20 cellular contexts compared by ENCODE assay signal in the genomic region with DNA sequence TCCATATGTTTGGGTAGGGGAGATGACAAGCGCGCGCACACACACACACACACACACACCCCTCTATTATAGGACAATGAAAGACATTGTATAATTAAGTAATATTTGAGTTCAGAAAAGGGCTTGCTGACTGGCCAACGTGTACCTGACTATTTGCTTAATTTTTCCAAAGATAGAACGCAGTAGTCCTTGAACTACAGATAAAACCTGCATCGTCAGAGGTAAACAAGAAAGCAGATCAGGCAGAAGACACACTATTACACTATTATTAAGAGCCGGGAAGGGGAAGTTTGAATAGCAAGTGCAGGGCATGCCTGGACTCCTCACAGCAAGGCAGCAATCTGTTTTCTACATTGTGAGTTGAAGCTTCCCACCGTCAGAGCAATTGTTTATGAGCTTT.
DNase-seq lines count a peak whose midpoint lies in the region; ATAC-seq, FAIRE-seq and TF ChIP-seq lines count a peak whose summit lies in the region.
"Had no signal": no experiment of that assay in that cellular context is flagged by ENCODE, and none has a peak within 500 bp of the region (broad histone marks: within the 10 kb centered on the region; RNA-seq: fewer than 3 reads in every experiment).

No MANE protein-coding gene starts in this region.

- no peaks in the 10 kb centered on the region for H3K79me2 ChIP-seq in H1 (ENCODE audit: control insufficient read depth in 1 of 2, insufficient read depth in 2 of 2, low read length in 2 of 2)

- no peak overlapping the region for H2BK5ac ChIP-seq in H1 (ENCODE audit: low read depth, low read length)

- POLR2A ChIA-PET in H1 (lab: Charles Lee; ENCODE audit: partially characterized antibody), result no interaction called here

- H3K36me3 ChIP-seq in H1 (ENCODE audit: control insufficient read depth in 2 of 4, insufficient read depth in 4 of 4, low read length in 3 of 4), result no peaks in the 10 kb centered on the region
- H3K36me3 ChIP-seq: MG63 had no signal

- no peak for ATAC-seq in activated CD8-positive, alpha-beta memory T cell treated with anti-CD3 and anti-CD28 coated beads, Interleukin-2, amount 10 ng/mL, durations not matched to agents 7 days and 5 days
- no peak for ATAC-seq in GM21723 (IDR thresholded peaks at IDR 0.05; ENCODE audit: unreplicated experiment)

- peaks cover 23% of the 10 kb centered on the region for H3K9me3 Mint-ChIP-seq in activated CD8-positive, alpha-beta memory T cell treated with anti-CD3 and anti-CD28 coated beads, Interleukin-2, amount 10 ng/mL, durations not matched to agents 7 days and 5 days (ENCODE audit: low read depth)

- no peak overlapping the region for H3K9ac ChIP-seq in H1 (replicated peaks in 1 of 4; ENCODE audit: extremely low read depth in 1 of 4, low read depth in 3 of 4, low read length in 3 of 4)
- H3K9ac ChIP-seq: KMS-11 had no signal

- CTCF ChIA-PET in H1 (lab: Charles Lee; ENCODE audit: partially characterized antibody), result no interaction called here
- CTCF ChIA-PET in activated CD8-positive, alpha-beta memory T cell treated with anti-CD3 and anti-CD28 coated beads, Interleukin-2, amount 10 ng/mL, durations not matched to agents 7 days and 5 days (lab: Charles Lee), result no interaction called here

- H2BK120ac ChIP-seq in H1 (replicated peaks; ENCODE audit: low read depth, low read length), result peak overlapping the region; percentile 28

- no peak overlapping the region for H2BK15ac ChIP-seq in H1 (ENCODE audit: low read length)

- TF ChIP-seq CTCF in H1 (IDR thresholded peaks at IDR 0.05; ENCODE audit: control extremely low read depth in 1 of 3, insufficient read depth in 1 of 3, low read depth in 1 of 3, low read length in 3 of 3) (no peak), coronary artery (IDR thresholded peaks at IDR 0.05) (no peak)

- H3K27me3 ChIP-seq in H1 (replicated peaks in 1 of 4; ENCODE audit: control insufficient read depth in 3 of 4, extremely low read depth in 1 of 4, insufficient read depth in 3 of 4, low read length in 3 of 4), result no peaks in the 10 kb centered on the region
- H3K27me3 ChIP-seq: MG63 had no signal

- TF ChIP-seq EP300 in H1 (IDR thresholded peaks at IDR 0.05; ENCODE audit: borderline replicate concordance in 1 of 2, low read depth in 2 of 2, low read length in 2 of 2), result no peak

- H3K4ac ChIP-seq in H1 (replicated peaks; ENCODE audit: insufficient read length, low read depth, low read length), result no peak overlapping the region

- H2BK20ac ChIP-seq in H1 (ENCODE audit: low read length), result no peak overlapping the region

- no peaks in the 10 kb centered on the region for H3K9me3 ChIP-seq in H1 (ENCODE audit: insufficient read depth in 2 of 2, low read depth in 1 of 2, low read length in 1 of 2)
- H3K9me3 ChIP-seq: Caco-2, MG63 had no signal

- H3K4me3 ChIP-seq in H1 (ENCODE audit: extremely low read depth in 1 of 4, insufficient read depth in 2 of 4, low read depth in 3 of 4, low read length in 4 of 4), result no peak overlapping the region
- no peak overlapping the region for H3K4me3 ChIP-seq in coronary artery
- H3K4me3 ChIP-seq: MG63, PC-9 had no signal

- H3K4me1 Mint-ChIP-seq in activated CD8-positive, alpha-beta memory T cell treated with anti-CD3 and anti-CD28 coated beads, Interleukin-2, amount 10 ng/mL, durations not matched to agents 7 days and 5 days, result no peaks in the 10 kb centered on the region

- no peak overlapping the region for H3K4me3 Mint-ChIP-seq in activated CD8-positive, alpha-beta memory T cell treated with anti-CD3 and anti-CD28 coated beads, Interleukin-2, amount 10 ng/mL, durations not matched to agents 7 days and 5 days

- no peak overlapping the region for H4K8ac ChIP-seq in H1 (ENCODE audit: extremely low read depth, insufficient read depth, low read length)

- no peak for FAIRE-seq in H1 (lab: Jason Lieb, UNC)
- FAIRE-seq: A204.1, GM19239 had no signal

- H3K79me1 ChIP-seq in H1 (ENCODE audit: low read depth, low read length), result no peaks in the 10 kb centered on the region

- H4K20me1 ChIP-seq in H1 (replicated peaks in 1 of 2; ENCODE audit: control insufficient read depth in 1 of 2, insufficient read depth in 2 of 2, low read length in 2 of 2), result no peaks in the 10 kb centered on the region

- no peak overlapping the region for H2BK12ac ChIP-seq in H1 (ENCODE audit: low read depth, low read length)

- peak overlapping the region; percentile 42; the same call in 1 of the 2 replicates for H2AFZ ChIP-seq in H1 (ENCODE audit: low read length)
- H2AFZ ChIP-seq: PC-9 had no signal

- no peak overlapping the region for H3K27ac ChIP-seq in H1 (ENCODE audit: low read depth, low read length)
- H3K27ac ChIP-seq in coronary artery, result no peak overlapping the region
- H3K27ac ChIP-seq: HL-60, KMS-11, PC-9 had no signal

- no peak overlapping the region for H3K14ac ChIP-seq in H1 (ENCODE audit: insufficient read length)

- no peak overlapping the region for H2AK5ac ChIP-seq in H1 (ENCODE audit: low read depth, low read length)

- peaks cover 1% of the 10 kb centered on the region; the same call in 1 of the 2 replicates for H3K23me2 ChIP-seq in H1 (ENCODE audit: low read depth, low read length)

- H4K91ac ChIP-seq in H1 (replicated peaks; ENCODE audit: insufficient read length, low read length), result no peak overlapping the region

- H4K5ac ChIP-seq in H1 (ENCODE audit: insufficient read length, low read depth, low read length), result no peak overlapping the region

- no peak overlapping the region for H3K23ac ChIP-seq in H1 (ENCODE audit: insufficient read length)

- peak overlapping the region; percentile 17 to 32; a peak in 1 of 4 replicates for H3K4me2 ChIP-seq in H1 (ENCODE audit: insufficient read depth in 1 of 2, low read depth in 2 of 2, low read length in 2 of 2)
- H3K4me2 ChIP-seq: KMS-11, PC-9 had no signal

- H3K36me3 Mint-ChIP-seq in activated CD8-positive, alpha-beta memory T cell treated with anti-CD3 and anti-CD28 coated beads, Interleukin-2, amount 10 ng/mL, durations not matched to agents 7 days and 5 days, result no peaks in the 10 kb centered on the region

- TF ChIP-seq RAD21 in H1 (IDR thresholded peaks at IDR 0.05 in 1 of 2, conservative IDR thresholded peaks at IDR 0.05 in 1 of 2; ENCODE audit: low read depth in 2 of 2, low read length in 2 of 2), result no peak

- no peak overlapping the region for H3K56ac ChIP-seq in H1 (replicated peaks; ENCODE audit: insufficient read length, low read depth, low read length)

- 77% methylated on average over 8 of the region's 8 CpGs; no CpG with 5 or more reads in 1 of the 2 experiments for WGBS in H1 (ENCODE audit: extremely low coverage in 1 of 2, insufficient coverage in 1 of 2, insufficient read length in 1 of 2, insufficient replicate concordance in 2 of 2, low coverage in 1 of 2, low lambda C conversion rate in 2 of 2, missing lambda C conversion rate in 1 of 2), 2 experiments

- H3K18ac ChIP-seq in H1 (ENCODE audit: extremely low read depth, low read length), result no peak overlapping the region

- no peak overlapping the region for H3K27ac Mint-ChIP-seq in activated CD8-positive, alpha-beta memory T cell treated with anti-CD3 and anti-CD28 coated beads, Interleukin-2, amount 10 ng/mL, durations not matched to agents 7 days and 5 days

- peak; percentile 14 for DNase-seq in NCI-H345 (lab: John Stamatoyannopoulos, UW)
- no peak for DNase-seq in NCI-H345 treated with DMSO at 0.1 percent for 48 hours (lab: John Stamatoyannopoulos, UW; ENCODE audit: unreplicated experiment)
- DNase-seq in NCI-H2227 (lab: John Stamatoyannopoulos, UW; ENCODE audit: unreplicated experiment), result peak; percentile 67
- no peak for DNase-seq in H1 (ENCODE audit: low read depth in 1 of 2, low spot score in 2 of 2)
- DNase-seq in activated CD8-positive, alpha-beta memory T cell treated with anti-CD3 and anti-CD28 coated beads, Interleukin-2, amount 10 ng/mL, durations not matched to agents 7 days and 5 days, result no peak
- no peak for DNase-seq in coronary artery (ENCODE audit: low spot score)
- DNase-seq in stimulated activated CD4-positive, alpha-beta T cell treated with anti-CD3 and anti-CD28 coated beads, Interleukin-2, amount 100 ng/mL, for 24 hours, result no peak
- DNase-seq: C1 segment of cervical spinal cord, Caco-2, DND-41, GF-D8, MG63, NCI-H1092 treated with DMSO at 0.1 percent for 48 hours, NCI-H526 treated with DMSO at 0.1 percent for 48 hours, PC-9 had no signal

- H3K27me3 Mint-ChIP-seq in activated CD8-positive, alpha-beta memory T cell treated with anti-CD3 and anti-CD28 coated beads, Interleukin-2, amount 10 ng/mL, durations not matched to agents 7 days and 5 days, result no peaks in the 10 kb centered on the region

- no peak for TF ChIP-seq POLR2A in H1 (IDR thresholded peaks at IDR 0.05; ENCODE audit: control extremely low read depth in 1 of 2, low read depth in 2 of 2, low read length in 2 of 2)

- H3K4me1 ChIP-seq in H1 (replicated peaks in 1 of 4; ENCODE audit: control insufficient read depth in 3 of 4, insufficient read depth in 4 of 4, low read length in 3 of 4), result peaks cover 2 to 6% (median 4%) of the 10 kb centered on the region in 4 experiments; a peak in 5 of 7 replicates
- H3K4me1 ChIP-seq: Caco-2 had no signal

TF ChIP-seq in H1, 55 proteins besides CTCF, POLR2A, EP300 and RAD21 (continues in another document):
- TF ChIP-seq, protein P1, sequence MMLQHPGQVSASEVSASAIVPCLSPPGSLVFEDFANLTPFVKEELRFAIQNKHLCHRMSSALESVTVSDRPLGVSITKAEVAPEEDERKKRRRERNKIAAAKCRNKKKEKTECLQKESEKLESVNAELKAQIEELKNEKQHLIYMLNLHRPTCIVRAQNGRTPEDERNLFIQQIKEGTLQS (IDR thresholded peaks at IDR 0.05; ENCODE audit: insufficient read depth, low read depth, low read length), result no peak
- TF ChIP-seq SP2 (IDR thresholded peaks at IDR 0.05; ENCODE audit: low read length) (no peak), SIN3A (conservative IDR thresholded peaks at IDR 0.05 in 1 of 2, IDR thresholded peaks at IDR 0.05 in 1 of 2; ENCODE audit: low read depth in 1 of 2, low read length in 2 of 2) (no peak), BACH1 (IDR thresholded peaks at IDR 0.05; ENCODE audit: low read length) (no peak), YY1 (IDR thresholded peaks at IDR 0.05; ENCODE audit: low read depth, low read length) (no peak), JUND (IDR thresholded peaks at IDR 0.05; ENCODE audit: low read length) (no peak), HDAC2 (IDR thresholded peaks at IDR 0.05; ENCODE audit: borderline replicate concordance in 1 of 2, low read depth in 2 of 2, low read length in 2 of 2) (no peak), FOSL1 (IDR thresholded peaks at IDR 0.05; ENCODE audit: insufficient read depth, low read depth, low read length) (no peak), RNF2 (IDR thresholded peaks at IDR 0.05; ENCODE audit: borderline replicate concordance, low read depth, low read length, missing control alignments, poor library complexity, severe bottlenecking) (no peak), KDM4A (IDR thresholded peaks at IDR 0.05; ENCODE audit: low read depth, low read length, severe bottlenecking) (no peak)
- TF ChIP-seq, protein P2, sequence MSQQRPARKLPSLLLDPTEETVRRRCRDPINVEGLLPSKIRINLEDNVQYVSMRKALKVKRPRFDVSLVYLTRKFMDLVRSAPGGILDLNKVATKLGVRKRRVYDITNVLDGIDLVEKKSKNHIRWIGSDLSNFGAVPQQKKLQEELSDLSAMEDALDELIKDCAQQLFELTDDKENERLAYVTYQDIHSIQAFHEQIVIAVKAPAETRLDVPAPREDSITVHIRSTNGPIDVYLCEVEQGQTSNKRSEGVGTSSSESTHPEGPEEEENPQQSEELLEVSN (IDR thresholded peaks at IDR 0.05), result no peak

Comparison
In these comparisons a context has a peak if more than half of its experiments do, and no peak if none do; other contexts are left out.
1. DNase-seq: peak in NCI-H345 (single experiment) and NCI-H2227 (single experiment); none in NCI-H345 treated with DMSO at 0.1 percent for 48 hours (single experiment), H1 (0 of 2), activated CD8-positive, alpha-beta memory T cell treated with anti-CD3 and anti-CD28 coated beads, Interleukin-2, amount 10 ng/mL, durations not matched to agents 7 days and 5 days (single experiment), coronary artery (single experiment) and stimulated activated CD4-positive, alpha-beta T cell treated with anti-CD3 and anti-CD28 coated beads, Interleukin-2, amount 100 ng/mL, for 24 hours (0 of 2).